Comparison of ENCODE assay signal across 8 cellular contexts in the genomic region with DNA sequence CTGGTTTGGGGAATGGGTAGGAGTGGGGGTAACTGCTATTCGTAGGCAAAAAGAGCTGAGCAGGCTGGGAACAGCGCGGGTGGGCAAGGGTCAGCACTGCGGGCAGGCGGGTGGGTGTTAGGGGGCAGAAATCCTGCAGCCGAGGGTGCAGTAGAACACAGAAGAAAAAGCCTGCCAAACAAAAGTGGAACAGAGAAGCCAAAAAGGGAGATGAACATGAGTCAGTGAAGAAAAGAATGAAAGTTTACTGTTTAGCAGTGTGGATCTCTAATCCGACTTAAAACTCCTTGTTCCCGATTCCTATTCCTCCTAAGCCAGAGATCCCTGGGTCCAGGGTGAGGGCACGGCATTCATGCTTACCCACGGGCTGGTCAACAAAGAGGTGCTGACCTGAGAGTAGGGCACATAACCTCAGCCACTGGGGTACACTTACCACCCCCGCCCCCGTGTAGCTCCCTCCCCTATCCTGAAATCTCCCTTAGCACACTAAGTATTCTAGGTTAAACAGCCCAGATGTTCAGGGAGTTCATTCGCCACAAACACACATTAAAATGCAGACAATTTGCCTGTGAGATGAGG. TPM values are rescaled to one million over a fixed set of nuclear protein-coding genes. Genes with fewer than 3 reads are reported as not detected.
DNase-seq lines count a peak whose midpoint lies in the region; ATAC-seq and TF ChIP-seq lines count a peak whose summit lies in the region.

No MANE protein-coding gene starts in this region.

- H3K36me3 ChIP-seq in left lung (no peaks in the 10 kb centered on the region), thymus (ENCODE audit: control insufficient read depth, insufficient read depth) (peaks cover 50% of the 10 kb centered on the region)

- no peak for TF ChIP-seq CTCF in left lung (IDR thresholded peaks at IDR 0.05)

- peak; percentile 60 for DNase-seq in activated CD4-positive, alpha-beta T cell treated with anti-CD3 and anti-CD28 coated beads for 36 hours
- no peak for DNase-seq in activated CD4-positive, alpha-beta T cell treated with anti-CD3 and anti-CD28 coated beads for 1 hour
- DNase-seq in activated naive CD4-positive, alpha-beta T cell treated with anti-CD3 and anti-CD28 coated beads, Interleukin-2, amount 50 U/mL, for 72 hours (ENCODE audit: low spot score in 2 of 2) = no peak
- no peak for DNase-seq in left lung
- DNase-seq in erythroblast (lab: John Stamatoyannopoulos, UW) = no peak
- DNase-seq in NCI-H1436 (lab: John Stamatoyannopoulos, UW) = no peak

- H3K9me3 Mint-ChIP-seq in activated CD4-positive, alpha-beta T cell treated with anti-CD3 and anti-CD28 coated beads for 36 hours (ENCODE audit: low read depth) = no peaks in the 10 kb centered on the region
- H3K9me3 Mint-ChIP-seq in activated naive CD4-positive, alpha-beta T cell treated with anti-CD3 and anti-CD28 coated beads, Interleukin-2, amount 50 U/mL, for 72 hours = no peaks in the 10 kb centered on the region

- WGBS in thymus = 2% methylated on average over 13 of the region's 13 CpGs

- no peaks in the 10 kb centered on the region for H3K27me3 Mint-ChIP-seq in activated CD4-positive, alpha-beta T cell treated with anti-CD3 and anti-CD28 coated beads for 36 hours

- H3K4me3 Mint-ChIP-seq in activated CD4-positive, alpha-beta T cell treated with anti-CD3 and anti-CD28 coated beads for 36 hours = peak overlapping the region; percentile 99

- intact Hi-C loops in activated CD4-positive, alpha-beta T cell treated with anti-CD3 and anti-CD28 coated beads for 36 hours (cut with DNase I, micrococcal nuclease) = loop anchor here (1.0 to 5.0 kb wide), 4 partner anchors 12 to 478 kb away; no protein-coding TSS in a partner anchor
- intact Hi-C loops in left lung (cut with DNase I) = no loop called here

- H3K9me3 ChIP-seq in left lung = no peaks in the 10 kb centered on the region
- H3K9me3 ChIP-seq in thymus (ENCODE audit: control insufficient read depth) = no peaks in the 10 kb centered on the region

- H3K27me3 ChIP-seq in left lung = peaks cover 40 to 70% of the 10 kb centered on the region in 2 donors
- no peaks in the 10 kb centered on the region for H3K27me3 ChIP-seq in thymus (ENCODE audit: control insufficient read depth, insufficient read depth)

- no peak for TF ChIP-seq POLR2A in erythroblast (IDR thresholded peaks at IDR 0.05; ENCODE audit: low read length)

- H3K4me1 ChIP-seq in left lung (peaks cover 6 to 17% of the 10 kb centered on the region in 2 donors), thymus (ENCODE audit: control insufficient read depth, insufficient read depth, low read length) (peaks cover 31% of the 10 kb centered on the region)

- POLR2A ChIA-PET in activated CD4-positive, alpha-beta T cell treated with anti-CD3 and anti-CD28 coated beads for 36 hours (lab: Charles Lee) = interaction anchor here (0.6 to 6.7 kb wide), 8 partner anchors 9 to 414 kb away, joined by 3 to 176 read pairs (median 4); no protein-coding TSS in a partner anchor

- peak overlapping the region in 1 of 2 donors; percentile 29 for H3K4me3 ChIP-seq in left lung
- peak overlapping the region; percentile 77 for H3K4me3 ChIP-seq in thymus (ENCODE audit: low read length)

- peak overlapping the region; percentile 99 for H3K27ac Mint-ChIP-seq in activated CD4-positive, alpha-beta T cell treated with anti-CD3 and anti-CD28 coated beads for 36 hours
- peak overlapping the region; percentile 100 for H3K27ac Mint-ChIP-seq in activated naive CD4-positive, alpha-beta T cell treated with anti-CD3 and anti-CD28 coated beads, Interleukin-2, amount 50 U/mL, for 72 hours

- peaks cover 84% of the 10 kb centered on the region for H3K36me3 Mint-ChIP-seq in activated CD4-positive, alpha-beta T cell treated with anti-CD3 and anti-CD28 coated beads for 36 hours (ENCODE audit: low read depth)
- peaks cover 81 to 92% of the 10 kb centered on the region in 2 donors for H3K36me3 Mint-ChIP-seq in activated naive CD4-positive, alpha-beta T cell treated with anti-CD3 and anti-CD28 coated beads, Interleukin-2, amount 50 U/mL, for 72 hours

- CTCF ChIA-PET in activated CD4-positive, alpha-beta T cell treated with anti-CD3 and anti-CD28 coated beads for 36 hours (lab: Charles Lee) = interaction anchor here (0.6 to 9.0 kb wide), 5 partner anchors 12 to 1089 kb away, joined by 3 to 182 read pairs (median 7); no protein-coding TSS in a partner anchor

- peaks cover 64% of the 10 kb centered on the region for H3K4me1 Mint-ChIP-seq in activated CD4-positive, alpha-beta T cell treated with anti-CD3 and anti-CD28 coated beads for 36 hours

- H3K27ac ChIP-seq in left lung (peak overlapping the region; percentile 0 to 65), thymus (ENCODE audit: low read depth) (peak overlapping the region; percentile 100)

- ATAC-seq in activated CD4-positive, alpha-beta T cell treated with anti-CD3 and anti-CD28 coated beads for 36 hours = peak; percentile 8
- peak in 1 of 2 donors; percentile 14 for ATAC-seq in activated naive CD4-positive, alpha-beta T cell treated with anti-CD3 and anti-CD28 coated beads, Interleukin-2, amount 50 U/mL, for 72 hours
- ATAC-seq in left lung (no peak), GM21447 (IDR thresholded peaks at IDR 0.05; ENCODE audit: unreplicated experiment) (no peak)

RNA-seq across cellular contexts. Expression of a gene that starts 27.1 kb away (rescaled TPM):
- not detected for total RNA-seq in activated CD4-positive, alpha-beta T cell treated with anti-CD3 and anti-CD28 coated beads for 36 hours
- total RNA-seq in activated naive CD4-positive, alpha-beta T cell treated with anti-CD3 and anti-CD28 coated beads, Interleukin-2, amount 50 U/mL, for 72 hours = under 1 TPM in 1 of 2 donors, not detected in 1; 0.82 TPM
- total RNA-seq in left lung = 10 to 100 TPM in 1 of 2 donors, not detected in 1; 13.1 TPM
- polyA plus RNA-seq in thymus = 23.1 TPM

RNA-seq across cellular contexts. Expression of a gene that starts 48.6 kb away (rescaled TPM):
- total RNA-seq in activated CD4-positive, alpha-beta T cell treated with anti-CD3 and anti-CD28 coated beads for 36 hours = not detected
- not detected for total RNA-seq in activated naive CD4-positive, alpha-beta T cell treated with anti-CD3 and anti-CD28 coated beads, Interleukin-2, amount 50 U/mL, for 72 hours
- total RNA-seq in left lung = under 1 TPM in 1 of 2 donors, not detected in 1; 0.99 TPM
- polyA plus RNA-seq in thymus = 4.5 TPM

RNA-seq across cellular contexts. Expression of a gene that starts 57.0 kb away (rescaled TPM):
- 10 to 100 TPM; 14.7 to 15.1 TPM for total RNA-seq in activated CD4-positive, alpha-beta T cell treated with anti-CD3 and anti-CD28 coated beads for 36 hours
- 10 to 100 TPM; 16.0 to 32.8 TPM for total RNA-seq in activated naive CD4-positive, alpha-beta T cell treated with anti-CD3 and anti-CD28 coated beads, Interleukin-2, amount 50 U/mL, for 72 hours
- total RNA-seq in left lung = 10 to 100 TPM in 1 of 2 donors, 1 to 10 TPM in 1; 6.5 to 12.1 TPM
- 163 TPM for polyA plus RNA-seq in thymus

Comparison
In these comparisons a context has a peak if more than half of its experiments do, and no peak if none do; other contexts are left out.
1. intact Hi-C loops: an anchor here in activated CD4-positive, alpha-beta T cell treated with anti-CD3 and anti-CD28 coated beads for 36 hours (1.0 to 5.0 kb wide); none called in left lung.